Comparison of ENCODE assay signal across 35 cellular contexts in the genomic region with DNA sequence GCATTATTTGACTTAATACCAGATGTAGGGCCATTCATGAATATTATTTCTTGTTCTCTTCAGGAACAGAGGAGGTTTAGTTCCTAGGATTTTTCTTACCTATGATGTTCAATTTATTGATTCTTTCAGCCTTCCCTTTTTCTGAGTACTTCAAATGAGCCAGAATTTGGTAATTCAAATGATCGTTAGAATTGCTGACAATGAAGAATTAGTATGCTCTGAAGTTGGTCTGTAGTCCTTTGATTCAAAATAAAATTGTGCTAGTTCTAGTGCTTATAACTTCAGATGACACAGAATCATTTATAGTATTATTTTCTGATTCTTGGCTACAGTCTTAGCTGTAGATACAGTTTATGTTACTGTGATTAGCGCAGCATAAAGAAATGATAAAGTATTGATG.
"Had no signal": no experiment of that assay in that cellular context is flagged by ENCODE, and none has a peak within 500 bp of the region (broad histone marks: within the 10 kb centered on the region; RNA-seq: fewer than 3 reads in every experiment).

No MANE protein-coding gene starts in this region.

- H3K27me3 ChIP-seq: MG63 had no signal

- H3K9me3 ChIP-seq: MG63 had no signal

- H3K36me3 ChIP-seq: MG63 had no signal

- DNase-seq: Kasumi-1, MG63, MM.1S, MV-4-11, NCI-H1048, NCI-H1092, NCI-H1092 treated with DMSO at 0.1 percent for 48 hours, NCI-H1105, NCI-H1105 treated with DMSO at 0.1 percent for 48 hours, NCI-H1417, NCI-H1417 treated with DMSO at 0.1 percent for 48 hours, NCI-H1436, NCI-H1436 treated with DMSO at 0.1 percent for 48 hours, NCI-H146, NCI-H1694, NCI-H1694 treated with DMSO at 0.1 percent for 48 hours, NCI-H187, NCI-H187 treated with DMSO at 0.1 percent for 48 hours, NCI-H1930, NCI-H2029, NCI-H2029 treated with DMSO at 0.1 percent for 48 hours, NCI-H2081, NCI-H2081 treated with DMSO at 0.1 percent for 48 hours, NCI-H2171, NCI-H2171 treated with DMSO at 0.1 percent for 48 hours, NCI-H2227 treated with DMSO at 0.1 percent for 48 hours, NCI-H226, NCI-H345, NCI-H446, NCI-H446 treated with DMSO at 0.1 percent for 48 hours, NCI-H510A, NCI-H510A treated with DMSO at 0.1 percent for 48 hours, NCI-H524, NCI-H524 treated with DMSO at 0.1 percent for 48 hours, NCI-H526 had no signal

- H3K4me3 ChIP-seq: MG63 had no signal
